In genomic region chr3:56986347-56986746, GRCh38 we compare ENCODE assay signal across 1 cellular context.
TF ChIP-seq lines count a peak whose summit lies in the region.

No MANE protein-coding gene starts in this region.

TF ChIP-seq in GM23338, 12 proteins besides CTCF, POLR2A, EP300 and RAD21:
- TF ChIP-seq, protein P1, sequence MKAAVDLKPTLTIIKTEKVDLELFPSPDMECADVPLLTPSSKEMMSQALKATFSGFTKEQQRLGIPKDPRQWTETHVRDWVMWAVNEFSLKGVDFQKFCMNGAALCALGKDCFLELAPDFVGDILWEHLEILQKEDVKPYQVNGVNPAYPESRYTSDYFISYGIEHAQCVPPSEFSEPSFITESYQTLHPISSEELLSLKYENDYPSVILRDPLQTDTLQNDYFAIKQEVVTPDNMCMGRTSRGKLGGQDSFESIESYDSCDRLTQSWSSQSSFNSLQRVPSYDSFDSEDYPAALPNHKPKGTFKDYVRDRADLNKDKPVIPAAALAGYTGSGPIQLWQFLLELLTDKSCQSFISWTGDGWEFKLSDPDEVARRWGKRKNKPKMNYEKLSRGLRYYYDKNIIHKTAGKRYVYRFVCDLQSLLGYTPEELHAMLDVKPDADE (IDR thresholded peaks at IDR 0.05), result no peak
- no peak for TF ChIP-seq CREB1 (CRISPR knock-in tag; IDR thresholded peaks at IDR 0.05; ENCODE audit: low read depth)
- TF ChIP-seq ZNF331 (CRISPR knock-in tag; IDR thresholded peaks at IDR 0.05; ENCODE audit: low read depth), result no peak
- no peak for TF ChIP-seq REST (IDR thresholded peaks at IDR 0.05; ENCODE audit: unreplicated experiment)
- TF ChIP-seq POLR2AphosphoS5 (IDR thresholded peaks at IDR 0.05; ENCODE audit: low read depth), result no peak
- no peak for TF ChIP-seq STAT1 (IDR thresholded peaks at IDR 0.05; ENCODE audit: unreplicated experiment)
